26 cellular contexts compared by ENCODE assay signal in the genomic region with DNA sequence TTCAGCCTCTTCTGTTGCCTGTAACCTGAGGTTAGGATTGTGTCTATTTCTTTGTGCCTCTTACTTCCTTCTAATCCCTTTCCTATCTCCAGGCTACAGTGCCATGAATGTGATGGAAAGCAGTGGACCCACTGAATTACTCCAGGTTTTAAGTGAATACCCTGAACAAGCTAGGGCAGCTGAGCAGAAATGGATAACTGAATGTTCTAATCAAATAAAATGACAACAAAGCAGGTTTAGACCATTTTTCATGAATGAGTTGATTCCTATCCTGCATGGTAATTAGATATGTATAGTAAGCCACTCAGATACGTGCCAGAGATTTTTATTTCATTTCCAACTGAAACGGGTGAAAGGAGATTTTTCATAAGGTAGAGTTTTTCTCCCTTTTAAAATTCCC.
"Had no signal": no experiment of that assay in that cellular context is flagged by ENCODE, and none has a peak within 500 bp of the region (broad histone marks: within the 10 kb centered on the region; RNA-seq: fewer than 3 reads in every experiment).

No MANE protein-coding gene starts in this region.

- H3K4me3 Mint-ChIP-seq: dendritic cell treated with granulocyte-macrophage colony-stimulating factor and Interleukin-4, amounts not matched to agents 40 ng/mL and 50 ng/mL, for 4 days; effector memory CD8-positive, alpha-beta T cell; endodermal cell had no signal

- H3K4me1 Mint-ChIP-seq: endodermal cell had no signal

- H3K27me3 ChIP-seq: colonic mucosa, esophagus muscularis mucosa, esophagus squamous epithelium, foreskin keratinocyte, gastrocnemius medialis, gastroesophageal sphincter, heart left ventricle, heart right ventricle had no signal

- ATAC-seq: effector memory CD8-positive, alpha-beta T cell; esophagus mucosa; foreskin keratinocyte; gastrocnemius medialis; gastroesophageal sphincter; heart left ventricle; heart right ventricle had no signal

- H3K4me3 ChIP-seq: colonic mucosa, coronary artery, dorsolateral prefrontal cortex, esophagus muscularis mucosa, esophagus squamous epithelium, gastrocnemius medialis, gastroesophageal sphincter, heart left ventricle, heart right ventricle had no signal

- DNase-seq: colonic mucosa; cortex of kidney; dermis blood vessel endothelial cell; dorsolateral prefrontal cortex; effector CD4-positive, alpha-beta T cell; effector CD8-positive, alpha-beta T cell; effector memory CD4-positive, alpha-beta T cell; effector memory CD8-positive, alpha-beta T cell; endodermal cell; erythroblast; esophagus squamous epithelium; foreskin fibroblast; foreskin keratinocyte; foreskin melanocyte; gastrocnemius medialis; glutamatergic neuron; head of caudate nucleus; heart left ventricle; heart right ventricle; hippocampal formation had no signal

- H3K9me3 ChIP-seq: colonic mucosa, esophagus muscularis mucosa, esophagus squamous epithelium, gastrocnemius medialis, gastroesophageal sphincter had no signal

- H3K4me1 ChIP-seq: colonic mucosa, esophagus muscularis mucosa, esophagus squamous epithelium, foreskin keratinocyte, gastrocnemius medialis, gastroesophageal sphincter, heart left ventricle, heart right ventricle had no signal

- H3K36me3 ChIP-seq: colonic mucosa, esophagus muscularis mucosa, esophagus squamous epithelium, gastrocnemius medialis, gastroesophageal sphincter, heart left ventricle, heart right ventricle had no signal

- H3K9me3 Mint-ChIP-seq: endodermal cell had no signal

- H3K27ac Mint-ChIP-seq: dendritic cell treated with granulocyte-macrophage colony-stimulating factor and Interleukin-4, amounts not matched to agents 40 ng/mL and 50 ng/mL, for 4 days; effector memory CD8-positive, alpha-beta T cell; endodermal cell had no signal

- H3K27me3 Mint-ChIP-seq: dendritic cell treated with granulocyte-macrophage colony-stimulating factor and Interleukin-4, amounts not matched to agents 40 ng/mL and 50 ng/mL, for 4 days; effector memory CD8-positive, alpha-beta T cell had no signal

- H3K27ac ChIP-seq: colonic mucosa, coronary artery, dorsolateral prefrontal cortex, epithelial cell of prostate, esophagus muscularis mucosa, esophagus squamous epithelium, foreskin keratinocyte, gastrocnemius medialis, gastroesophageal sphincter, heart left ventricle, heart right ventricle had no signal
